Comparison of ENCODE assay signal across 11 cellular contexts in the genomic region with DNA sequence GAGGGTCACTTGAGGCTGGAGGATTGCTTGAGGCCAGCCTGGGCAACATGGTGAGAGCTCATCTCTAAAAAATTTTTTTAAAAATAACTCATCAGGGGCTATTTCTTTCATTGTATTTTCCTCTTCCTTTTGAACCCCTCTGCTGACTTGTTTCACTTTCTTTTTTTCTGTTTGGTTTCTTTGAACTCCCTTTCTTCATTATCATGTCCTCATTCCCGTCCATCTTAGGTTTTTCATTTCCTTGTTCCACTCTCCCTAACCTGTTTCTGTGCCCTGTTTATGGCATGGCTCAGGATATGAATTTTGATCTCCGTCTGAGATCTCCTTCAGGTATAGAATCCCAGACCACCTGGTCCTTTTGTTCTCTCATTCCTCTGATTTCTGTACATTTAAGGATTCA. TPM values are rescaled to one million over a fixed set of nuclear protein-coding genes. Genes with fewer than 3 reads are reported as not detected.
DNase-seq lines count a peak whose midpoint lies in the region; ATAC-seq, FAIRE-seq and TF ChIP-seq lines count a peak whose summit lies in the region.
"Had no signal": no experiment of that assay in that cellular context is flagged by ENCODE, and none has a peak within 500 bp of the region (broad histone marks: within the 10 kb centered on the region; RNA-seq: fewer than 3 reads in every experiment).

No MANE protein-coding gene starts in this region.

- H3K9ac ChIP-seq in SK-N-MC (ENCODE audit: insufficient read length) (no peak overlapping the region), endocrine pancreas (ENCODE audit: control insufficient read depth, insufficient read depth, low read length) (no peak overlapping the region)

- H3K4me3 ChIP-seq in GM12865 (ENCODE audit: low read depth, low read length), result peak overlapping the region; percentile 41
- H3K4me3 ChIP-seq in SK-N-MC, result no peak overlapping the region
- H3K4me3 ChIP-seq in endocrine pancreas (ENCODE audit: control insufficient read depth, insufficient read depth, low read length), result peak overlapping the region; percentile 6
- no peak overlapping the region for H3K4me3 ChIP-seq in small intestine (ENCODE audit: low read depth in 1 of 2, low read length in 2 of 2)
- no peak overlapping the region for H3K4me3 ChIP-seq in esophagus squamous epithelium

- TF ChIP-seq CTCF in GM12865 (IDR thresholded peaks at IDR 0.05; ENCODE audit: insufficient read depth, low read depth, low read length, missing control alignments) (no peak), esophagus squamous epithelium (IDR thresholded peaks at IDR 0.05) (no peak)

- 9 to 35% (median 9%) methylated on average over 2 of the region's 2 CpGs for WGBS in small intestine, 3 donors
- 20 to 28% methylated on average over 2 of the region's 2 CpGs for WGBS in esophagus squamous epithelium, 2 donors

- DNase-seq in GM12865 (ENCODE audit: low read depth), result no peak
- no peak for DNase-seq in SK-N-MC (ENCODE audit: low read depth, low spot score)
- peak; percentile 43 for DNase-seq in small intestine
- DNase-seq in COLO668 (lab: John Stamatoyannopoulos, UW; ENCODE audit: unreplicated experiment), result no peak
- DNase-seq in effector CD8-positive, alpha-beta T cell (lab: John Stamatoyannopoulos, UW), result no peak
- no peak for DNase-seq in esophagus squamous epithelium (lab: John Stamatoyannopoulos, UW)
- DNase-seq: DMS153, NCI-H2029 had no signal

- TF ChIP-seq POLR2A in esophagus squamous epithelium (IDR thresholded peaks at IDR 0.05), result no peak

- intact Hi-C loops in esophagus squamous epithelium (cut with DNase I), result no loop called here

- H3K9me3 ChIP-seq in SK-N-MC (ENCODE audit: low read depth, low read length), result 0 out of 2 replicates have a peak, but pooled peaks cover 7% of the 10 kb centered on the region
- H3K9me3 ChIP-seq in endocrine pancreas (ENCODE audit: control insufficient read depth, low read length), result no peaks in the 10 kb centered on the region
- no peaks in the 10 kb centered on the region for H3K9me3 ChIP-seq in small intestine (ENCODE audit: control insufficient read depth, low read depth)
- no peaks in the 10 kb centered on the region for H3K9me3 ChIP-seq in esophagus squamous epithelium

- ATAC-seq in GM21367 (IDR thresholded peaks at IDR 0.05; ENCODE audit: unreplicated experiment), result no peak

- H3K27ac ChIP-seq in SK-N-MC, result peak overlapping the region; percentile 19; the same call in 1 of the 2 replicates
- peak overlapping the region; percentile 58 to 77 for H3K27ac ChIP-seq in small intestine (ENCODE audit: low read depth in 1 of 2, low read length in 1 of 2)
- peak overlapping the region in 2 of 4 donors; percentile 60 to 64 for H3K27ac ChIP-seq in esophagus squamous epithelium
- H3K27ac ChIP-seq: epithelial cell of prostate had no signal

- H3K36me3 ChIP-seq in SK-N-MC (ENCODE audit: insufficient read depth, low read length) (peaks cover 17% of the 10 kb centered on the region; the same call in 1 of the 2 replicates), endocrine pancreas (ENCODE audit: control insufficient read depth, insufficient read depth, low read length) (no peaks in the 10 kb centered on the region), small intestine (ENCODE audit: control insufficient read depth in 2 of 2, insufficient read depth in 2 of 2, low read length in 2 of 2) (no peaks in the 10 kb centered on the region), esophagus squamous epithelium (peaks cover 0 to 38% (median 0%) of the 10 kb centered on the region in 3 donors)

- H3K27me3 ChIP-seq in endocrine pancreas (ENCODE audit: control insufficient read depth, insufficient read depth, low read length) (no peaks in the 10 kb centered on the region), small intestine (ENCODE audit: control insufficient read depth in 2 of 2, insufficient read depth in 2 of 2, low read length in 2 of 2) (no peaks in the 10 kb centered on the region), esophagus squamous epithelium (no peaks in the 10 kb centered on the region)

- H3K4me1 ChIP-seq in endocrine pancreas (ENCODE audit: control insufficient read depth, insufficient read depth, low read length) (peaks cover 4% of the 10 kb centered on the region), small intestine (ENCODE audit: control insufficient read depth in 2 of 2, insufficient read depth in 1 of 2, low read depth in 1 of 2, low read length in 1 of 2) (peaks cover 4 to 11% of the 10 kb centered on the region in 2 donors), esophagus squamous epithelium (peaks cover 27 to 84% (median 28%) of the 10 kb centered on the region in 3 donors)

- FAIRE-seq in small intestine (lab: Jason Lieb, UNC), result no peak

RNA-seq across cellular contexts. Expression of a gene that starts 12.4 kb away (rescaled TPM):
- 10 to 100 TPM; 25.9 to 29.5 (median 26.6) TPM for polyA plus RNA-seq in small intestine
- 10 to 100 TPM; 47.0 to 91.0 (median 62.2) TPM for total RNA-seq in esophagus squamous epithelium

RNA-seq across cellular contexts. Expression of a gene that starts 38.1 kb away (rescaled TPM):
- 1 to 10 TPM; 1.1 to 7.9 (median 3.0) TPM for polyA plus RNA-seq in small intestine
- 1 to 10 TPM; 3.4 to 8.8 (median 6.1) TPM for total RNA-seq in esophagus squamous epithelium

Comparison
In these comparisons a context has a peak if more than half of its experiments do, and no peak if none do; other contexts are left out.
1. H3K4me3 ChIP-seq: peak in GM12865 (single experiment) and endocrine pancreas (single experiment); none in SK-N-MC (single experiment), small intestine (0 of 2) and esophagus squamous epithelium (0 of 4).